11 cellular contexts compared by ENCODE assay signal in genomic region chr1:1283821-1284220, GRCh38. TPM values are rescaled to one million over a fixed set of nuclear protein-coding genes. Genes with fewer than 3 reads are reported as not detected.
A peak's percentile ranks its signal among the peaks of the same experiment; 100 is the strongest.
DNase-seq lines count a peak whose midpoint lies in the region; ATAC-seq and TF ChIP-seq lines count a peak whose summit lies in the region.
"Had no signal": no experiment of that assay in that cellular context is flagged by ENCODE, and none has a peak within 500 bp of the region (broad histone marks: within the 10 kb centered on the region; RNA-seq: fewer than 3 reads in every experiment).

No MANE protein-coding gene starts in this region.

- no peak overlapping the region for H3K4me2 ChIP-seq in osteoblast (ENCODE audit: insufficient read depth, low read length)

- H3K4me1 ChIP-seq in osteoblast (ENCODE audit: insufficient read depth, low read length), result no peaks in the 10 kb centered on the region
- peaks cover 13% of the 10 kb centered on the region for H3K4me1 ChIP-seq in colonic mucosa
- H3K4me1 ChIP-seq: gastroesophageal sphincter had no signal

- H3K36me3 ChIP-seq in osteoblast (ENCODE audit: insufficient read depth, low read length) (no peaks in the 10 kb centered on the region), colonic mucosa (no peaks in the 10 kb centered on the region)
- H3K36me3 ChIP-seq: gastroesophageal sphincter had no signal

- H3K9ac ChIP-seq in colonic mucosa (ENCODE audit: low read depth in 2 of 2, low read length in 2 of 2), result no peak overlapping the region

- intact Hi-C loops in colonic mucosa (cut with DNase I), result no loop called here

- TF ChIP-seq CTCF in osteoblast (IDR thresholded peaks at IDR 0.05; ENCODE audit: extremely low read depth, low read depth, low read length) (no peak), colonic mucosa (IDR thresholded peaks at IDR 0.05) (no peak)

- no peaks in the 10 kb centered on the region for H3K27me3 ChIP-seq in osteoblast (ENCODE audit: insufficient read depth, low read length)
- peaks cover 21% of the 10 kb centered on the region for H3K27me3 ChIP-seq in colonic mucosa

- no peaks in the 10 kb centered on the region for H3K79me2 ChIP-seq in osteoblast (ENCODE audit: insufficient read depth, low read length)

- DNase-seq in NCI-H82 (lab: John Stamatoyannopoulos, UW) (peak; percentile 58), NCI-H82 treated with DMSO at 0.1 percent for 48 hours (lab: John Stamatoyannopoulos, UW; ENCODE audit: unreplicated experiment) (no peak), RPMI8226 (peak; percentile 54), osteoblast (ENCODE audit: insufficient read length, low spot score, missing footprints) (peak; percentile 94), colonic mucosa (no peak)
- DNase-seq: cerebellar nuclear complex; NCI-H187 treated with DMSO at 0.1 percent for 48 hours; stimulated activated naive CD4-positive, alpha-beta T cell treated with Interleukin-2 at 50 U/mL for 16 hours had no signal

- no peaks in the 10 kb centered on the region for H4K20me1 ChIP-seq in osteoblast (ENCODE audit: insufficient read depth, low read length)

- H3K9me3 ChIP-seq in osteoblast (ENCODE audit: low read depth, low read length) (no peaks in the 10 kb centered on the region), colonic mucosa (no peaks in the 10 kb centered on the region)
- H3K9me3 ChIP-seq: gastroesophageal sphincter had no signal

- no peak overlapping the region for H2AFZ ChIP-seq in osteoblast (ENCODE audit: low read length)

- no peak overlapping the region for H3K27ac ChIP-seq in osteoblast (ENCODE audit: low read depth, low read length)
- H3K27ac ChIP-seq in colonic mucosa, result no peak overlapping the region
- H3K27ac ChIP-seq: gastroesophageal sphincter, skin epidermis had no signal

- H3K4me3 ChIP-seq in osteoblast (ENCODE audit: insufficient read depth, low read length) (no peak overlapping the region), colonic mucosa (no peak overlapping the region)
- H3K4me3 ChIP-seq: gastroesophageal sphincter, skin epidermis had no signal

- ATAC-seq in GM21619 (IDR thresholded peaks at IDR 0.05; ENCODE audit: unreplicated experiment), result no peak
- ATAC-seq: gastroesophageal sphincter had no signal

RNA-seq across cellular contexts. Expression of gene SCNN1D, which starts 3.6 kb away (rescaled TPM):
- total RNA-seq in osteoblast (0.59 and 1.1 TPM in 2 replicates), colonic mucosa (1 to 10 TPM; 1.1 to 2.2 TPM)

RNA-seq across cellular contexts. Expression of gene UBE2J2, which starts 10.2 kb away (rescaled TPM):
- total RNA-seq in osteoblast (31.2 and 32.6 TPM in 2 replicates), colonic mucosa (10 to 100 TPM; 43.1 to 83.3 TPM)

RNA-seq across cellular contexts. Expression of gene ACAP3, which starts 23.9 kb away (rescaled TPM):
- 31.2 and 46.7 TPM in 2 replicates for total RNA-seq in osteoblast
- 10 to 100 TPM; 34.1 to 68.1 TPM for total RNA-seq in colonic mucosa

RNA-seq across cellular contexts. Expression of gene PUSL1, which starts 24.6 kb away (rescaled TPM):
- total RNA-seq in osteoblast (19.4 and 29.3 TPM in 2 replicates), colonic mucosa (10 to 100 TPM; 14.3 to 35.8 TPM)

RNA-seq across cellular contexts. Expression of gene C1QTNF12, which starts 37.3 kb away (rescaled TPM):
- total RNA-seq in osteoblast, result 0.36 and 0.59 TPM in 2 replicates
- 10 to 100 TPM; 21.3 to 34.2 TPM for total RNA-seq in colonic mucosa

Comparison
In these comparisons a context has a peak if more than half of its experiments do, and no peak if none do; other contexts are left out.
1. DNase-seq: peak in NCI-H82 (single experiment), RPMI8226 (single experiment) and osteoblast (single experiment); none in NCI-H82 treated with DMSO at 0.1 percent for 48 hours (single experiment) and colonic mucosa (single experiment).